10 cellular contexts compared by ENCODE assay signal in genomic region chrX:147875866-147876596, GRCh38. TPM values are rescaled to one million over a fixed set of nuclear protein-coding genes. Genes with fewer than 3 reads are reported as not detected.
A peak's percentile ranks its signal among the peaks of the same experiment; 100 is the strongest.
DNase-seq lines count a peak whose midpoint lies in the region; ATAC-seq and TF ChIP-seq lines count a peak whose summit lies in the region.
"Had no signal": no experiment of that assay in that cellular context is flagged by ENCODE, and none has a peak within 500 bp of the region (broad histone marks: within the 10 kb centered on the region; RNA-seq: fewer than 3 reads in every experiment).

No MANE protein-coding gene starts in this region.

- no peak overlapping the region for H3K27ac Mint-ChIP-seq in memory B cell
- no peak overlapping the region for H3K27ac Mint-ChIP-seq in endodermal cell
- no peak overlapping the region for H3K27ac Mint-ChIP-seq in activated T-helper 2 cell treated with anti-CD3 and anti-CD28 coated beads, Interferon-gamma antibody, Interleukin-2, Interleukin-4, amounts not matched to agents 10 μg/mL and 5 μg/mL and 100 μg/mL, durations not matched to agents 14 hours and 24 hours and 36 hours
- H3K27ac Mint-ChIP-seq: activated naive CD4-positive, alpha-beta T cell treated with anti-CD3 and anti-CD28 coated beads, Interleukin-2, amount 50 U/mL, for 72 hours had no signal

- H3K4me1 ChIP-seq in endodermal cell (ENCODE audit: control insufficient read depth, insufficient read depth, low read length), result no peaks in the 10 kb centered on the region

- no peak overlapping the region for H3K27ac ChIP-seq in endodermal cell (ENCODE audit: low read depth, low read length)

- H3K4me1 Mint-ChIP-seq in memory B cell (peaks cover 8% of the 10 kb centered on the region), endodermal cell (no peaks in the 10 kb centered on the region)
- H3K4me1 Mint-ChIP-seq in activated T-helper 2 cell treated with anti-CD3 and anti-CD28 coated beads, Interferon-gamma antibody, Interleukin-2, Interleukin-4, amounts not matched to agents 10 μg/mL and 5 μg/mL and 100 μg/mL, durations not matched to agents 14 hours and 24 hours and 36 hours (ENCODE audit: low read depth), result no peaks in the 10 kb centered on the region

- DNase-seq in M059J (ENCODE audit: low read depth) (peak; percentile 77), memory B cell (ENCODE audit: low spot score in 2 of 2) (peak in 1 of 2 donors; percentile 1), GF-D8 (lab: John Stamatoyannopoulos, UW) (no peak), endodermal cell (no peak)
- no peak for DNase-seq in activated T-helper 2 cell treated with anti-CD3 and anti-CD28 coated beads, Interferon-gamma antibody, Interleukin-2, Interleukin-4, amounts not matched to agents 10 μg/mL and 5 μg/mL and 100 μg/mL, durations not matched to agents 14 hours and 24 hours and 36 hours (ENCODE audit: low spot score)
- no peak for DNase-seq in stimulated activated naive CD4-positive, alpha-beta T cell (lab: John Stamatoyannopoulos, UW)
- DNase-seq: NCI-H1048 had no signal

- intact Hi-C loops in activated T-helper 2 cell treated with anti-CD3 and anti-CD28 coated beads, Interferon-gamma antibody, Interleukin-2, Interleukin-4, amounts not matched to agents 10 μg/mL and 5 μg/mL and 100 μg/mL, durations not matched to agents 14 hours and 24 hours and 36 hours (cut with micrococcal nuclease), result no loop called here

- no peak overlapping the region for H3K4me3 Mint-ChIP-seq in memory B cell
- H3K4me3 Mint-ChIP-seq in endodermal cell, result no peak overlapping the region
- H3K4me3 Mint-ChIP-seq in activated T-helper 2 cell treated with anti-CD3 and anti-CD28 coated beads, Interferon-gamma antibody, Interleukin-2, Interleukin-4, amounts not matched to agents 10 μg/mL and 5 μg/mL and 100 μg/mL, durations not matched to agents 14 hours and 24 hours and 36 hours (ENCODE audit: low read depth), result no peak overlapping the region

- H3K27me3 Mint-ChIP-seq in memory B cell (no peaks in the 10 kb centered on the region), endodermal cell (ENCODE audit: insufficient read depth) (peaks cover 3% of the 10 kb centered on the region)
- no peaks in the 10 kb centered on the region for H3K27me3 Mint-ChIP-seq in activated T-helper 2 cell treated with anti-CD3 and anti-CD28 coated beads, Interferon-gamma antibody, Interleukin-2, Interleukin-4, amounts not matched to agents 10 μg/mL and 5 μg/mL and 100 μg/mL, durations not matched to agents 14 hours and 24 hours and 36 hours (ENCODE audit: low read depth)

- no peak overlapping the region for H3K4me3 ChIP-seq in endodermal cell (ENCODE audit: low read length)

- H3K9me3 ChIP-seq in endodermal cell (ENCODE audit: control insufficient read depth, low read length), result no peaks in the 10 kb centered on the region

- H3K36me3 Mint-ChIP-seq in memory B cell, result no peaks in the 10 kb centered on the region
- no peaks in the 10 kb centered on the region for H3K36me3 Mint-ChIP-seq in endodermal cell (ENCODE audit: low read depth)
- H3K36me3 Mint-ChIP-seq in activated T-helper 2 cell treated with anti-CD3 and anti-CD28 coated beads, Interferon-gamma antibody, Interleukin-2, Interleukin-4, amounts not matched to agents 10 μg/mL and 5 μg/mL and 100 μg/mL, durations not matched to agents 14 hours and 24 hours and 36 hours (ENCODE audit: low read depth), result no peaks in the 10 kb centered on the region

- 84% methylated on average over 6 of the region's 7 CpGs; no CpG with 5 or more reads in 1 of the 2 experiments for WGBS in endodermal cell (ENCODE audit: insufficient coverage in 1 of 2, insufficient read length in 1 of 2), 2 experiments

- H3K27me3 ChIP-seq in endodermal cell (ENCODE audit: control insufficient read depth, insufficient read depth, low read length, poor library complexity, severe bottlenecking), result no peaks in the 10 kb centered on the region

- ATAC-seq in GM19043 (IDR thresholded peaks at IDR 0.05; ENCODE audit: low read depth, unreplicated experiment), result peak; percentile 91
- ATAC-seq in HG02798 (IDR thresholded peaks at IDR 0.05; ENCODE audit: poor library complexity, unreplicated experiment), result peak; percentile 99
- ATAC-seq in memory B cell (ENCODE audit: low read depth), result peak; percentile 60
- ATAC-seq: activated naive CD4-positive, alpha-beta T cell treated with anti-CD3 and anti-CD28 coated beads, Interleukin-2, amount 50 U/mL, for 72 hours had no signal

- H3K36me3 ChIP-seq in endodermal cell (ENCODE audit: control insufficient read depth, insufficient read depth, low read length), result no peaks in the 10 kb centered on the region

- H3K9ac ChIP-seq in endodermal cell (ENCODE audit: extremely low read depth, low read length, poor library complexity, severe bottlenecking), result no peak overlapping the region

- peaks cover 3% of the 10 kb centered on the region for H3K9me3 Mint-ChIP-seq in memory B cell
- H3K9me3 Mint-ChIP-seq in endodermal cell, result peaks cover 55% of the 10 kb centered on the region
- H3K9me3 Mint-ChIP-seq in activated T-helper 2 cell treated with anti-CD3 and anti-CD28 coated beads, Interferon-gamma antibody, Interleukin-2, Interleukin-4, amounts not matched to agents 10 μg/mL and 5 μg/mL and 100 μg/mL, durations not matched to agents 14 hours and 24 hours and 36 hours, result no peaks in the 10 kb centered on the region

- TF ChIP-seq CTCF in endodermal cell (conservative IDR thresholded peaks at IDR 0.05), result no peak

RNA-seq across cellular contexts. Expression of gene FMR1, which starts 35.7 kb away (rescaled TPM):
- 40.0 and 60.7 TPM in 2 replicates for total RNA-seq in M059J (2014; rRNA removed; shearing (Covaris generic))
- 10 to 100 TPM; 55.4 to 59.1 TPM for total RNA-seq in endodermal cell
- polyA plus RNA-seq in endodermal cell (2013, experiment 1 of 2), result 49.0 TPM
- 43.7 TPM for polyA plus RNA-seq in endodermal cell (2013, experiment 2 of 2)
- 34.7 TPM in 2 replicates for total RNA-seq in activated T-helper 2 cell treated with anti-CD3 and anti-CD28 coated beads, Interferon-gamma antibody, Interleukin-2, Interleukin-4, amounts not matched to agents 10 μg/mL and 5 μg/mL and 100 μg/mL, durations not matched to agents 14 hours and 24 hours and 36 hours
